1 cellular context compared by ENCODE assay signal in genomic region chr19:13190781-13191540, GRCh38.
TF ChIP-seq lines count a peak whose summit lies in the region.

No MANE protein-coding gene starts in this region.

TF ChIP-seq in HepG2, 621 proteins besides CTCF, POLR2A, EP300 and RAD21 (continued from another document and continues in another):
- TF ChIP-seq, protein P1, sequence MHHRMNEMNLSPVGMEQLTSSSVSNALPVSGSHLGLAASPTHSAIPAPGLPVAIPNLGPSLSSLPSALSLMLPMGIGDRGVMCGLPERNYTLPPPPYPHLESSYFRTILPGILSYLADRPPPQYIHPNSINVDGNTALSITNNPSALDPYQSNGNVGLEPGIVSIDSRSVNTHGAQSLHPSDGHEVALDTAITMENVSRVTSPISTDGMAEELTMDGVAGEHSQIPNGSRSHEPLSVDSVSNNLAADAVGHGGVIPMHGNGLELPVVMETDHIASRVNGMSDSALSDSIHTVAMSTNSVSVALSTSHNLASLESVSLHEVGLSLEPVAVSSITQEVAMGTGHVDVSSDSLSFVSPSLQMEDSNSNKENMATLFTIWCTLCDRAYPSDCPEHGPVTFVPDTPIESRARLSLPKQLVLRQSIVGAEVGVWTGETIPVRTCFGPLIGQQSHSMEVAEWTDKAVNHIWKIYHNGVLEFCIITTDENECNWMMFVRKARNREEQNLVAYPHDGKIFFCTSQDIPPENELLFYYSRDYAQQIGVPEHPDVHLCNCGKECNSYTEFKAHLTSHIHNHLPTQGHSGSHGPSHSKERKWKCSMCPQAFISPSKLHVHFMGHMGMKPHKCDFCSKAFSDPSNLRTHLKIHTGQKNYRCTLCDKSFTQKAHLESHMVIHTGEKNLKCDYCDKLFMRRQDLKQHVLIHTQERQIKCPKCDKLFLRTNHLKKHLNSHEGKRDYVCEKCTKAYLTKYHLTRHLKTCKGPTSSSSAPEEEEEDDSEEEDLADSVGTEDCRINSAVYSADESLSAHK (CRISPR knock-in tag; IDR thresholded peaks at IDR 0.05; ENCODE audit: borderline replicate concordance) = no peak
- TF ChIP-seq ZMYM3 (CRISPR knock-in tag; IDR thresholded peaks at IDR 0.05) (peak; percentile 96), TRAFD1 (CRISPR knock-in tag; IDR thresholded peaks at IDR 0.05; ENCODE audit: borderline replicate concordance) (0 out of 2 replicates have a peak, but pooled peaks have one; percentile 41), GATAD1 (CRISPR knock-in tag; IDR thresholded peaks at IDR 0.05) (no peak), ZNF619 (CRISPR knock-in tag; IDR thresholded peaks at IDR 0.05) (no peak), FOXO1 (CRISPR knock-in tag; IDR thresholded peaks at IDR 0.05) (peak; percentile 19; the same call in 1 of the 2 replicates), KLF11 (CRISPR knock-in tag; IDR thresholded peaks at IDR 0.05) (no peak), ASH2L (IDR thresholded peaks at IDR 0.05; ENCODE audit: insufficient read length, low read depth, low read length) (peak; percentile 30), KMT2A (CRISPR knock-in tag; IDR thresholded peaks at IDR 0.05) (no peak), ZNF569 (CRISPR knock-in tag; IDR thresholded peaks at IDR 0.05; ENCODE audit: borderline replicate concordance) (no peak), KDM4B (CRISPR knock-in tag; IDR thresholded peaks at IDR 0.05) (no peak), PATZ1 (CRISPR knock-in tag; IDR thresholded peaks at IDR 0.05) (peak; percentile 60; the same call in 1 of the 2 replicates), SATB2 (CRISPR knock-in tag; IDR thresholded peaks at IDR 0.05) (no peak), ATF7 (IDR thresholded peaks at IDR 0.05) (no peak), ATF7 (CRISPR knock-in tag; IDR thresholded peaks at IDR 0.05) (no peak), STAT6 (CRISPR knock-in tag; IDR thresholded peaks at IDR 0.05; ENCODE audit: borderline replicate concordance) (no peak), SIN3A (IDR thresholded peaks at IDR 0.05; ENCODE audit: borderline replicate concordance, low read depth, low read length) (no peak), E2F5 (CRISPR knock-in tag; conservative IDR thresholded peaks at IDR 0.05) (no peak), ZNF280D (CRISPR knock-in tag; IDR thresholded peaks at IDR 0.05) (no peak), ATF7-NPFF (CRISPR knock-in tag; IDR thresholded peaks at IDR 0.05; ENCODE audit: low read depth) (no peak), DNMT1 (CRISPR knock-in tag; IDR thresholded peaks at IDR 0.05) (no peak), ZBTB1 (CRISPR knock-in tag; IDR thresholded peaks at IDR 0.05; ENCODE audit: borderline replicate concordance) (no peak), ZMYM2 (CRISPR knock-in tag; IDR thresholded peaks at IDR 0.05) (peak; percentile 95), ARID2 (CRISPR knock-in tag; IDR thresholded peaks at IDR 0.05; ENCODE audit: borderline replicate concordance) (no peak), CSRNP1 (CRISPR knock-in tag; IDR thresholded peaks at IDR 0.05) (0 out of 2 replicates have a peak, but pooled peaks have one; percentile 30), ZNF282 (IDR thresholded peaks at IDR 0.05; ENCODE audit: partially characterized antibody) (no peak), MIER2 (CRISPR knock-in tag; IDR thresholded peaks at IDR 0.05) (no peak), GATA4 (IDR thresholded peaks at IDR 0.05; ENCODE audit: borderline replicate concordance, low read depth) (no peak), ZNF331 (CRISPR knock-in tag; IDR thresholded peaks at IDR 0.05) (no peak), SUZ12 (IDR thresholded peaks at IDR 0.05; ENCODE audit: low read depth, low read length) (no peak), ZNF768 (CRISPR knock-in tag; IDR thresholded peaks at IDR 0.05) (no peak), CCDC6 (CRISPR knock-in tag; IDR thresholded peaks at IDR 0.05) (no peak), ZNF574 (CRISPR knock-in tag; IDR thresholded peaks at IDR 0.05) (peak; percentile 43; the same call in 1 of the 2 replicates)
- TF ChIP-seq, protein P2, sequence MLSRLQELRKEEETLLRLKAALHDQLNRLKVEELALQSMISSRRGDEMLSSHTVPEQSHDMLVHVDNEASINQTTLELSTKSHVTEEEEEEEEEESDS (CRISPR knock-in tag; IDR thresholded peaks at IDR 0.05; ENCODE audit: borderline replicate concordance) = no peak
- TF ChIP-seq, protein P3, sequence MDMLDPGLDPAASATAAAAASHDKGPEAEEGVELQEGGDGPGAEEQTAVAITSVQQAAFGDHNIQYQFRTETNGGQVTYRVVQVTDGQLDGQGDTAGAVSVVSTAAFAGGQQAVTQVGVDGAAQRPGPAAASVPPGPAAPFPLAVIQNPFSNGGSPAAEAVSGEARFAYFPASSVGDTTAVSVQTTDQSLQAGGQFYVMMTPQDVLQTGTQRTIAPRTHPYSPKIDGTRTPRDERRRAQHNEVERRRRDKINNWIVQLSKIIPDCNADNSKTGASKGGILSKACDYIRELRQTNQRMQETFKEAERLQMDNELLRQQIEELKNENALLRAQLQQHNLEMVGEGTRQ (IDR thresholded peaks at IDR 0.05; ENCODE audit: low read depth, low read length) = no peak
- TF ChIP-seq, protein P3 (CRISPR knock-in tag; IDR thresholded peaks at IDR 0.05; ENCODE audit: borderline replicate concordance) = no peak
- TF ChIP-seq, protein P4, sequence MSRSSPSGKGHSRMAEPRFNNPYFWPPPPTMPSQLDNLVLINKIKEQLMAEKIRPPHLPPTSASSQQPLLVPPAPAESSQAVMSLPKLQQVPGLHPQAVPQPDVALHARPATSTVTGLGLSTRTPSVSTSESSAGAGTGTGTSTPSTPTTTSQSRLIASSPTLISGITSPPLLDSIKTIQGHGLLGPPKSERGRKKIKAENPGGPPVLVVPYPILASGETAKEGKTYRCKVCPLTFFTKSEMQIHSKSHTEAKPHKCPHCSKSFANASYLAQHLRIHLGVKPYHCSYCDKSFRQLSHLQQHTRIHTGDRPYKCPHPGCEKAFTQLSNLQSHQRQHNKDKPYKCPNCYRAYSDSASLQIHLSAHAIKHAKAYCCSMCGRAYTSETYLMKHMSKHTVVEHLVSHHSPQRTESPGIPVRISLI (CRISPR knock-in tag; IDR thresholded peaks at IDR 0.05; ENCODE audit: borderline replicate concordance) = peak; percentile 55; the same call in 1 of the 2 replicates
